Comparison of ENCODE assay signal across 15 cellular contexts in the genomic region with DNA sequence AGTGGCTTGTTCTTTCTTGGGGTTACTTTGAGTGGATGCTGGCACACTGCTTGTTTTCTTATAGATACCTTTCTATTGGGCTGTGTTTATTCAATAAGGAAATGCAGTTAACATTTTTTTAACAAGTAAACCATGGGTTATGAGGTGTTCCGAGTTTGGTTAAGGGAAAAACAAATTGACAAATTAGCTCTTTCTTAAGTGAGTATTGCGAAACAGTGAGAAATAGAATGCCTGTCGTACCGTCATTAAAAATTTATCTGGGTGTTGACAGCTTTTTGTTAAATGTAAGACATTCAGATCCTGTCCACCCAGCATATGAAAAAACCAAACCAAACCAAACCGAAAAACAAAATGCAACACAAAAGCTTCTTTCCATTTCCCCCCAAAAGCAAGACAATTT. TPM values are rescaled to one million over a fixed set of nuclear protein-coding genes. Genes with fewer than 3 reads are reported as not detected.
DNase-seq lines count a peak whose midpoint lies in the region; TF ChIP-seq lines count a peak whose summit lies in the region.
"Had no signal": no experiment of that assay in that cellular context is flagged by ENCODE, and none has a peak within 500 bp of the region (broad histone marks: within the 10 kb centered on the region; RNA-seq: fewer than 3 reads in every experiment).

No MANE protein-coding gene starts in this region.

- intact Hi-C loops in A673 (cut with micrococcal nuclease; ENCODE audit: unreplicated experiment), result no loop called here
- intact Hi-C loops in OCI-LY7 (cut with micrococcal nuclease; ENCODE audit: unreplicated experiment), result no loop called here

- H3K4me1 ChIP-seq in A673 (ENCODE audit: insufficient read depth, low read length, poor library complexity, severe bottlenecking) (peaks cover 43% of the 10 kb centered on the region), OCI-LY7 (ENCODE audit: insufficient read depth, low read length, poor library complexity, severe bottlenecking) (peaks cover 90% of the 10 kb centered on the region), rectal smooth muscle tissue (ENCODE audit: control insufficient read depth, insufficient read depth, low read length) (peaks cover 17% of the 10 kb centered on the region), SJCRH30 (peaks cover 8% of the 10 kb centered on the region)

- H3K36me3 ChIP-seq in A673 (ENCODE audit: insufficient read depth, low read length, poor library complexity, severe bottlenecking) (no peaks in the 10 kb centered on the region), OCI-LY7 (ENCODE audit: insufficient read depth, low read length) (peaks cover 83% of the 10 kb centered on the region), rectal smooth muscle tissue (ENCODE audit: control insufficient read depth, insufficient read depth, low read length) (no peaks in the 10 kb centered on the region), SJCRH30 (0 out of 2 replicates have a peak, but pooled peaks cover 8% of the 10 kb centered on the region)
- H3K36me3 ChIP-seq: right atrium auricular region, tibial nerve had no signal

- H3K4me2 ChIP-seq in OCI-LY7 (ENCODE audit: low read length), result peak overlapping the region; percentile 86

- peaks cover 100% of the 10 kb centered on the region for H3K79me2 ChIP-seq in OCI-LY7 (ENCODE audit: insufficient read depth, low read depth, low read length)

- peak; percentile 29 for DNase-seq in A673 (ENCODE audit: low spot score)
- DNase-seq in OCI-LY7 (ENCODE audit: low spot score), result no peak
- DNase-seq in fibroblast of pulmonary artery (ENCODE audit: low read depth), result peak; percentile 30
- DNase-seq in SJCRH30, result no peak
- DNase-seq in DMS 273 treated with DMSO at 0.1 percent for 48 hours (lab: John Stamatoyannopoulos, UW), result no peak
- no peak for DNase-seq in activated CD8-positive, alpha-beta memory T cell treated with anti-CD3 and anti-CD28 coated beads for 24 hours
- no peak for DNase-seq in putamen (ENCODE audit: low spot score)
- DNase-seq: activated CD8-positive, alpha-beta memory T cell treated with anti-CD3 and anti-CD28 coated beads, Interleukin-2, amount 50 U/mL, for 4 hours; activated naive CD4-positive, alpha-beta T cell; dorsolateral prefrontal cortex; naive thymus-derived CD4-positive, alpha-beta T cell; NCI-H1105 treated with DMSO at 0.1 percent for 48 hours had no signal

- H3K9me3 ChIP-seq in A673 (ENCODE audit: low read depth, low read length, poor library complexity, severe bottlenecking), result no peaks in the 10 kb centered on the region
- H3K9me3 ChIP-seq in OCI-LY7 (ENCODE audit: low read length), result no peaks in the 10 kb centered on the region
- peaks cover 3% of the 10 kb centered on the region; the same call in 1 of the 2 replicates for H3K9me3 ChIP-seq in SJCRH30 (replicated peaks)
- H3K9me3 ChIP-seq: right atrium auricular region, tibial nerve had no signal

- peak overlapping the region; percentile 9 for H3K4me3 ChIP-seq in A673 (ENCODE audit: low read depth, low read length, poor library complexity, severe bottlenecking)
- H3K4me3 ChIP-seq in OCI-LY7 (ENCODE audit: low read depth, low read length, poor library complexity, severe bottlenecking), result peak overlapping the region; percentile 78
- no peak overlapping the region for H3K4me3 ChIP-seq in fibroblast of pulmonary artery (replicated peaks; ENCODE audit: low read depth, low read length)
- no peak overlapping the region for H3K4me3 ChIP-seq in rectal smooth muscle tissue (ENCODE audit: low read length)
- H3K4me3 ChIP-seq in SJCRH30, result no peak overlapping the region
- H3K4me3 ChIP-seq: right atrium auricular region, tibial nerve had no signal

- no peak overlapping the region for H3K9ac ChIP-seq in rectal smooth muscle tissue (ENCODE audit: low read length)

- POLR2A ChIA-PET in A673 (lab: Charles Lee; ENCODE audit: low non-redundant PET), result no interaction called here
- POLR2A ChIA-PET in OCI-LY7 (lab: Charles Lee), result interaction anchor here (0.6 to 7.9 kb wide), 8 partner anchors 32 to 204 kb away, joined by 3 to 141 read pairs (median 5); no protein-coding TSS in a partner anchor

- H3K27me3 ChIP-seq in A673 (replicated peaks; ENCODE audit: insufficient read depth, low read depth, low read length, poor library complexity) (no peaks in the 10 kb centered on the region), rectal smooth muscle tissue (ENCODE audit: control insufficient read depth, insufficient read depth, low read length) (no peaks in the 10 kb centered on the region), SJCRH30 (no peaks in the 10 kb centered on the region)
- H3K27me3 ChIP-seq: dorsolateral prefrontal cortex, right atrium auricular region, tibial nerve had no signal

- BruUV-seq in A673 (replicated peaks; lab: Mats Ljungman, UMichigan), result no TSS peak
- no TSS peak for BruUV-seq in OCI-LY7 (replicated peaks; lab: Mats Ljungman, UMichigan)

- TF ChIP-seq CTCF in A673 (conservative IDR thresholded peaks at IDR 0.05; ENCODE audit: low read depth, low read length) (no peak), OCI-LY7 (conservative IDR thresholded peaks at IDR 0.05; ENCODE audit: low read length) (no peak), fibroblast of pulmonary artery (IDR thresholded peaks at IDR 0.05; ENCODE audit: low read length, missing control alignments) (no peak)

- CTCF ChIA-PET in A673 (lab: Charles Lee), result interaction anchor here (0.6 kb wide), 1 partner anchor 627 kb away, joined by 9 read pairs; no protein-coding TSS in a partner anchor
- CTCF ChIA-PET in OCI-LY7 (lab: Charles Lee; ENCODE audit: unreplicated experiment), result interaction anchor here (0.5 kb wide), 1 partner anchor 56 kb away, joined by 3 read pairs; no protein-coding TSS in a partner anchor

- no peaks in the 10 kb centered on the region for H3K9me2 ChIP-seq in OCI-LY7 (ENCODE audit: insufficient read depth, low read length)

- H3K27ac ChIP-seq in A673 (ENCODE audit: low read depth, low read length, poor library complexity, severe bottlenecking) (peak overlapping the region; percentile 0), OCI-LY7 (ENCODE audit: low read depth, low read length, poor library complexity, severe bottlenecking) (peak overlapping the region; percentile 72), rectal smooth muscle tissue (ENCODE audit: low read depth, low read length) (peak overlapping the region; percentile 54), SJCRH30 (no peak overlapping the region)

- H4K20me1 ChIP-seq in OCI-LY7 (ENCODE audit: insufficient read depth, low read length), result peaks cover 55% of the 10 kb centered on the region

- no peak overlapping the region for H2AFZ ChIP-seq in OCI-LY7 (ENCODE audit: low read length)

RNA-seq across cellular contexts. Expression of gene CUX1, which starts 6.2 kb away (rescaled TPM):
- total RNA-seq in A673 (2021) (49.4 and 53.1 TPM in 2 replicates), OCI-LY7 (2022) (199 and 247 TPM in 2 replicates)
- 131 and 143 TPM in 2 replicates for total RNA-seq in OCI-LY7 (2014; rRNA removed; shearing (Covaris generic))
- total RNA-seq in SJCRH30 (2014; rRNA removed; shearing (Covaris generic)), result 24.2 and 29.1 TPM in 2 replicates

Comparison
In these comparisons a context has a peak if more than half of its experiments do, and no peak if none do; other contexts are left out.
1. DNase-seq: peak in A673 (single experiment) and fibroblast of pulmonary artery (single experiment); none in OCI-LY7 (single experiment), SJCRH30 (0 of 2), DMS 273 treated with DMSO at 0.1 percent for 48 hours (single experiment), activated CD8-positive, alpha-beta memory T cell treated with anti-CD3 and anti-CD28 coated beads for 24 hours (single experiment) and putamen (single experiment).
2. H3K4me3 ChIP-seq: peak in A673 (single experiment) and OCI-LY7 (single experiment); none in fibroblast of pulmonary artery (single experiment), rectal smooth muscle tissue (single experiment) and SJCRH30 (single experiment).